ENCODE assay signal across 22 cellular contexts in the genomic region with DNA sequence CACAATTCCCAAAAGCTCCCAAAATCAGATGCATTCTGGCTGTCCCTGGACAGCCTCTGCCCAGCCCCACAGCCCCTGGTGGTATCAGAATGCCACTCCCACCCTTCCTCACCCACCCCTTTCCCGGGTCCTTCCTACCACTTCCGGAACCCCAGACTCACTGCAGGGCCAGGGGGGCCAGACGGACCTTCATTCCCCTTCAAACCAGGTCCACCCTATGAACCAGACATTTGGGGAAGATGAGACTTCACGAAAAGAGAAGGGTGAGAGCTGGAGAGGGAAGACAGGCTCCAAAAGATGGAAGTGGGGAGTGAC. TPM values are rescaled to one million over a fixed set of nuclear protein-coding genes. Genes with fewer than 3 reads are reported as not detected.
DNase-seq lines count a peak whose midpoint lies in the region; ATAC-seq and TF ChIP-seq lines count a peak whose summit lies in the region.
"Had no signal": no experiment of that assay in that cellular context is flagged by ENCODE, and none has a peak within 500 bp of the region (broad histone marks: within the 10 kb centered on the region; RNA-seq: fewer than 3 reads in every experiment).

No MANE protein-coding gene starts in this region.

- TF ChIP-seq CTCF in chondrocyte (IDR thresholded peaks at IDR 0.05) = no peak

- ATAC-seq in Right ventricle myocardium inferior (no peak), left cardiac atrium (no peak), HG03280 (IDR thresholded peaks at IDR 0.05; ENCODE audit: unreplicated experiment) (no peak)
- ATAC-seq: CD8-positive, alpha-beta T cell had no signal

- H3K36me3 Mint-ChIP-seq in chondrocyte (ENCODE audit: low read depth) = no peaks in the 10 kb centered on the region
- H3K36me3 Mint-ChIP-seq: CD4-positive, CD25-positive, alpha-beta regulatory T cell; CD8-positive, alpha-beta T cell had no signal

- H3K4me3 ChIP-seq in BLaER1 (no peak overlapping the region), H7 (ENCODE audit: insufficient read depth, low read depth, low read length) (no peak overlapping the region)
- H3K4me3 ChIP-seq: A549, GM23248, HAP-1 had no signal

- no peaks in the 10 kb centered on the region for H3K4me1 Mint-ChIP-seq in chondrocyte (ENCODE audit: low read depth)
- H3K4me1 Mint-ChIP-seq: CD4-positive, CD25-positive, alpha-beta regulatory T cell had no signal

- no peak overlapping the region for H3K4me3 Mint-ChIP-seq in chondrocyte (ENCODE audit: unreplicated experiment)
- H3K4me3 Mint-ChIP-seq: CD4-positive, CD25-positive, alpha-beta regulatory T cell; CD8-positive, alpha-beta T cell; HFFc6 had no signal

- peaks cover 88% of the 10 kb centered on the region for H3K4me1 ChIP-seq in BLaER1
- H3K4me1 ChIP-seq: A549, Caco-2, HAP-1 had no signal

- H3K9ac ChIP-seq in BLaER1 = no peak overlapping the region
- H3K9ac ChIP-seq: GM23248 had no signal

- intact Hi-C loops in Right ventricle myocardium inferior (cut with DNase I) = no loop called here
- intact Hi-C loops in left cardiac atrium (cut with DNase I) = no loop called here

- no peaks in the 10 kb centered on the region for H3K27me3 Mint-ChIP-seq in chondrocyte (ENCODE audit: low read depth)

- no peaks in the 10 kb centered on the region for H3K9me3 ChIP-seq in BLaER1
- H3K9me3 ChIP-seq: A549, BE2C, Caco-2, HAP-1 had no signal

- no peaks in the 10 kb centered on the region for H4K20me1 ChIP-seq in BLaER1

- no peak overlapping the region for H3K27ac ChIP-seq in BLaER1
- H3K27ac ChIP-seq: C4-2B, GM23248 had no signal

- H3K36me3 ChIP-seq in BLaER1 (no peaks in the 10 kb centered on the region), H7 (replicated peaks; ENCODE audit: control insufficient read depth, insufficient read depth, low read length) (no peaks in the 10 kb centered on the region)
- H3K36me3 ChIP-seq: BE2C, HAP-1 had no signal

- peak overlapping the region; percentile 80 for H3K4me2 ChIP-seq in BLaER1
- H3K4me2 ChIP-seq: A549 had no signal

- H3K27me3 ChIP-seq in BLaER1 (no peaks in the 10 kb centered on the region), H7 (ENCODE audit: control insufficient read depth, insufficient read depth, low read length) (peaks cover 2% of the 10 kb centered on the region; the same call in 1 of the 2 replicates)
- H3K27me3 ChIP-seq: BE2C had no signal

- no peak overlapping the region for H3K27ac Mint-ChIP-seq in chondrocyte (ENCODE audit: unreplicated experiment)
- H3K27ac Mint-ChIP-seq: CD8-positive, alpha-beta T cell; HFFc6 had no signal

- H3K9me3 Mint-ChIP-seq in chondrocyte (ENCODE audit: low read depth) = no peaks in the 10 kb centered on the region
- H3K9me3 Mint-ChIP-seq: CD8-positive, alpha-beta T cell; HFFc6 had no signal

- DNase-seq in Right ventricle myocardium inferior (ENCODE audit: missing footprints) = peak; percentile 15
- DNase-seq in left cardiac atrium = no peak
- peak; percentile 49 for DNase-seq in H7
- peak; percentile 51 for DNase-seq in chondrocyte (ENCODE audit: low spot score)
- DNase-seq in activated gamma-delta T cell (lab: John Stamatoyannopoulos, UW) = no peak
- no peak for DNase-seq in NCI-H1417 treated with DMSO at 0.1 percent for 48 hours (lab: John Stamatoyannopoulos, UW)
- DNase-seq: 8988T; ACHN; AML-193; BE2C; Caco-2; CD4-positive, CD25-positive, alpha-beta regulatory T cell; CD8-positive, alpha-beta T cell; DMS153; DND-41; GM23248; HFFc6 had no signal

RNA-seq across cellular contexts. Expression of gene COL11A2, which starts 20.4 kb away (rescaled TPM):
- 1.1 TPM for total RNA-seq in Right ventricle myocardium inferior
- total RNA-seq in left cardiac atrium = 1 to 10 TPM in 1 of 2 donors, under 1 TPM in 1; 0.94 to 1.3 TPM
- total RNA-seq in H7 (2014; rRNA removed; shearing (Covaris generic)) = 0.48 and 0.67 TPM in 2 replicates
- 2.8 to 10.0 TPM (median 10.0 TPM) in 3 replicates for total RNA-seq in chondrocyte

RNA-seq across cellular contexts. Expression of gene RXRB, which starts 28.6 kb away (rescaled TPM):
- total RNA-seq in Right ventricle myocardium inferior = 39.3 TPM
- total RNA-seq in left cardiac atrium = 10 to 100 TPM; 32.5 to 39.5 TPM
- total RNA-seq in H7 (2014; rRNA removed; shearing (Covaris generic)) = 16.7 and 18.1 TPM in 2 replicates
- total RNA-seq in chondrocyte = 45.1 to 51.5 TPM (median 46.5 TPM) in 3 replicates

RNA-seq across cellular contexts. Expression of gene SLC39A7, which starts 28.8 kb away (rescaled TPM):
- total RNA-seq in Right ventricle myocardium inferior (55.4 TPM), left cardiac atrium (100 to 1,000 TPM in 1 of 2 donors, 10 to 100 TPM in 1; 80.1 to 132 TPM), chondrocyte (222 to 238 TPM (median 225 TPM) in 3 replicates)
- 96.3 and 115 TPM in 2 replicates for total RNA-seq in H7 (2014; rRNA removed; shearing (Covaris generic))

RNA-seq across cellular contexts. Expression of gene HSD17B8, which starts 32.6 kb away (rescaled TPM):
- total RNA-seq in Right ventricle myocardium inferior = 25.0 TPM
- total RNA-seq in left cardiac atrium = 10 to 100 TPM; 13.3 to 14.3 TPM
- 14.7 and 16.0 TPM in 2 replicates for total RNA-seq in H7 (2014; rRNA removed; shearing (Covaris generic))
- 0.60 to 2.8 TPM (median 1.1 TPM) in 3 replicates for total RNA-seq in chondrocyte

RNA-seq across cellular contexts. Expression of gene RING1, which starts 36.5 kb away (rescaled TPM):
- 27.7 TPM for total RNA-seq in Right ventricle myocardium inferior
- total RNA-seq in left cardiac atrium = 10 to 100 TPM; 29.7 to 30.0 TPM
- 18.5 and 19.7 TPM in 2 replicates for total RNA-seq in H7 (2014; rRNA removed; shearing (Covaris generic))
- 42.8 to 49.7 TPM (median 44.5 TPM) in 3 replicates for total RNA-seq in chondrocyte

Comparison
In these comparisons a context has a peak if more than half of its experiments do, and no peak if none do; other contexts are left out.
1. DNase-seq: peak in Right ventricle myocardium inferior (single experiment), H7 (single experiment) and chondrocyte (single experiment); none in left cardiac atrium (single experiment), activated gamma-delta T cell (single experiment) and NCI-H1417 treated with DMSO at 0.1 percent for 48 hours (single experiment).